1 cellular context compared by ENCODE assay signal in genomic region chr5:148922606-148923005, GRCh38.
TF ChIP-seq lines count a peak whose summit lies in the region.

No MANE protein-coding gene starts in this region.

TF ChIP-seq in IMR-90, 13 proteins besides CTCF, POLR2A, EP300 and RAD21 (continued from another document):
- no peak for TF ChIP-seq SMC3 (IDR thresholded peaks at IDR 0.05; ENCODE audit: low read depth, low read length)
- no peak for TF ChIP-seq RFX5 (IDR thresholded peaks at IDR 0.05; ENCODE audit: low read depth, low read length)
- TF ChIP-seq USF2 (IDR thresholded peaks at IDR 0.05; ENCODE audit: low read depth, low read length): no peak
TF ChIP-seq in IMR-90: peak in this region for 0.
